Comparison of ENCODE assay signal across 19 cellular contexts in the genomic region with DNA sequence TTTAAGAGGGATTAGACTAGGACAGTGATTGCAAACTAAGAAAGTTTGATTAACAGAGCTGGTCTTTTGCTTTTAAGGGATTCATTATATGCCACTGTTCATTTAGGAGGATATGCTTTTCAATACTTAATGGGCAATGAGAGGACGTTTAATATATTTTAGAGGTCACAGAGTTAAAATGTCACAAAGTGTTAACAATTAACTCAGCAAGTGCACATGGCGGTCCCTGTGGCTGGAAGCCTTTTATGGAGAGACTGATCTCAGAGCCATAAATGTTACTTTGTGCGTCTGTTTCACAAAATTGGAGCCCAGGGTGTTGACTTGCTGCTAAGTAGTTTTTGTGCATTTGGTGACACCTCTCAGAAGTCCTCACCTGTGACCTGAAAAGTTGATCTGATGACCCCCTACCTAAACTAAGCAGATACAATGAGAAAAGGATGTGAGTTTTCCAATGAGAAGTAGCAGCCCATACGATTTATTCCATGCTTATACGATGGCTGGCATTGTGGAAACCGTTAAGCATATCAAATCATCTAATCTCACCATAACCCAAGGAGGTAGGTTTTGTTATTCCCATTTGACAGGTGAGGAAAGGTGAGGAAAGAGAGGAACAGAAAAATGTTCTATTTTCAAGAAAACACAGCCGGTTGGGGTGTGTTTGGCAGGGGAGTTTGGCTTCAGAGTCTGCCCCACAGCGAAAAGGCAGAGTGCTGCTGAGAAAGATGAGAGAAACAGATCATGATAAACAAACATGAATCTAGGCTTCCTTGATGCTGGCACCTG.
DNase-seq lines count a peak whose midpoint lies in the region; ATAC-seq, FAIRE-seq and TF ChIP-seq lines count a peak whose summit lies in the region.
"Had no signal": no experiment of that assay in that cellular context is flagged by ENCODE, and none has a peak within 500 bp of the region (broad histone marks: within the 10 kb centered on the region; RNA-seq: fewer than 3 reads in every experiment).

No MANE protein-coding gene starts in this region.

- peak overlapping the region; percentile 62 for H3K4me2 ChIP-seq in HepG2 (ENCODE audit: low read depth, low read length)
- H3K4me2 ChIP-seq: BLaER1 had no signal

- H2AFZ ChIP-seq in HepG2 (ENCODE audit: low read length): peak overlapping the region; percentile 53

- CTCF ChIA-PET in HepG2 (lab: Yijun Ruan, JAX; ENCODE audit: low intra/inter-chr PET ratio, low total read pairs): no interaction called here
- CTCF ChIA-PET in naive thymus-derived CD4-positive, alpha-beta T cell (lab: Charles Lee): no interaction called here
- CTCF ChIA-PET in activated CD4-positive, alpha-beta T cell treated with anti-CD3 and anti-CD28 coated beads, Interleukin-2, amount 10 ng/mL, durations not matched to agents 7 days and 5 days (lab: Charles Lee): no interaction called here

- WGBS in HepG2 (ENCODE audit: low lambda C conversion rate): 78% methylated on average over 8 of the region's 8 CpGs
- WGBS in small intestine, 3 donors: 45 to 70% (median 63%) methylated on average over 8 of the region's 8 CpGs

- no peak for TF ChIP-seq POLR2A in HepG2 (IDR thresholded peaks at IDR 0.05; ENCODE audit: insufficient read depth in 1 of 2, low read depth in 2 of 2, low read length in 2 of 2)

- peaks cover 4 to 24% of the 10 kb centered on the region in 2 donors for H3K4me1 ChIP-seq in kidney (ENCODE audit: control insufficient read depth in 1 of 2, insufficient read depth in 1 of 2, low read depth in 1 of 2, low read length in 2 of 2)
- H3K4me1 ChIP-seq in HepG2 (ENCODE audit: insufficient read depth, low read length): peaks cover 45% of the 10 kb centered on the region
- H3K4me1 ChIP-seq in small intestine (ENCODE audit: control insufficient read depth in 2 of 2, insufficient read depth in 1 of 2, low read depth in 1 of 2, low read length in 1 of 2): no peaks in the 10 kb centered on the region
- H3K4me1 ChIP-seq in naive thymus-derived CD4-positive, alpha-beta T cell (ENCODE audit: control insufficient read depth in 2 of 2, insufficient read depth in 2 of 2, low read length in 2 of 2): peaks cover 0 to 3% of the 10 kb centered on the region in 2 donors

- H3K9ac ChIP-seq in kidney (ENCODE audit: low read length in 2 of 2) (no peak overlapping the region), HepG2 (ENCODE audit: insufficient read depth, low read depth, low read length) (no peak overlapping the region; the same call in 1 of the 2 replicates)
- H3K9ac ChIP-seq: BLaER1 had no signal

- intact Hi-C loops in kidney (cut with DNase I): no loop called here
- intact Hi-C loops in HepG2 (cut with micrococcal nuclease; ENCODE audit: unreplicated experiment): no loop called here
- intact Hi-C loops in naive thymus-derived CD4-positive, alpha-beta T cell (cut with micrococcal nuclease): no loop called here

- no peaks in the 10 kb centered on the region for H4K20me1 ChIP-seq in HepG2 (ENCODE audit: insufficient read depth, low read length)
- H4K20me1 ChIP-seq: BLaER1 had no signal

- TF ChIP-seq CTCF in 22Rv1 (IDR thresholded peaks at IDR 0.05) (no peak), kidney (IDR thresholded peaks at IDR 0.05; ENCODE audit: borderline replicate concordance, extremely low read depth, insufficient read depth) (no peak), HepG2 (CRISPR knock-in tag; IDR thresholded peaks at IDR 0.05) (no peak)

- H3K36me3 Mint-ChIP-seq in naive thymus-derived CD4-positive, alpha-beta T cell: no peaks in the 10 kb centered on the region
- H3K36me3 Mint-ChIP-seq in activated CD4-positive, alpha-beta T cell treated with anti-CD3 and anti-CD28 coated beads, Interleukin-2, amount 10 ng/mL, durations not matched to agents 7 days and 5 days (ENCODE audit: low read depth): no peaks in the 10 kb centered on the region
- H3K36me3 Mint-ChIP-seq: CD14-positive monocyte; CD4-positive, alpha-beta memory T cell had no signal

- H3K27ac Mint-ChIP-seq in naive thymus-derived CD4-positive, alpha-beta T cell: no peak overlapping the region
- H3K27ac Mint-ChIP-seq in activated CD4-positive, alpha-beta T cell treated with anti-CD3 and anti-CD28 coated beads, Interleukin-2, amount 10 ng/mL, durations not matched to agents 7 days and 5 days: no peak overlapping the region
- H3K27ac Mint-ChIP-seq: CD14-positive monocyte; CD4-positive, alpha-beta memory T cell; HFFc6 had no signal

- H3K4me3 Mint-ChIP-seq in naive thymus-derived CD4-positive, alpha-beta T cell: no peak overlapping the region
- H3K4me3 Mint-ChIP-seq in activated CD4-positive, alpha-beta T cell treated with anti-CD3 and anti-CD28 coated beads, Interleukin-2, amount 10 ng/mL, durations not matched to agents 7 days and 5 days: no peak overlapping the region
- H3K4me3 Mint-ChIP-seq: CD14-positive monocyte; CD4-positive, alpha-beta memory T cell; HFFc6 had no signal

- POLR2A ChIA-PET in HepG2 (lab: Yijun Ruan, JAX): interaction anchor here (1.3 kb wide), 1 partner anchor 9 kb away, joined by 5 read pairs; no protein-coding TSS in a partner anchor
- POLR2A ChIA-PET in naive thymus-derived CD4-positive, alpha-beta T cell (lab: Charles Lee): no interaction called here
- POLR2A ChIA-PET in activated CD4-positive, alpha-beta T cell treated with anti-CD3 and anti-CD28 coated beads, Interleukin-2, amount 10 ng/mL, durations not matched to agents 7 days and 5 days (lab: Charles Lee): no interaction called here

- peaks cover 0 to 4% (median 0%) of the 10 kb centered on the region in 11 donors for H3K9me3 Mint-ChIP-seq in naive thymus-derived CD4-positive, alpha-beta T cell
- H3K9me3 Mint-ChIP-seq in activated CD4-positive, alpha-beta T cell treated with anti-CD3 and anti-CD28 coated beads, Interleukin-2, amount 10 ng/mL, durations not matched to agents 7 days and 5 days: no peaks in the 10 kb centered on the region
- H3K9me3 Mint-ChIP-seq: CD4-positive, alpha-beta memory T cell; HFFc6 had no signal

- peak overlapping the region in 1 of 2 donors; percentile 46 for H3K4me3 ChIP-seq in kidney (ENCODE audit: low read length in 2 of 2)
- peak overlapping the region in 1 of 3 experiments; percentile 8; a peak in 1 of 6 replicates for H3K4me3 ChIP-seq in HepG2 (replicated peaks in 1 of 3; ENCODE audit: insufficient read depth in 1 of 3, low read depth in 2 of 3, low read length in 3 of 3)
- no peak overlapping the region for H3K4me3 ChIP-seq in small intestine (ENCODE audit: low read depth in 1 of 2, low read length in 2 of 2)
- H3K4me3 ChIP-seq in naive thymus-derived CD4-positive, alpha-beta T cell (ENCODE audit: low read length): no peak overlapping the region
- H3K4me3 ChIP-seq: BLaER1, GM12878 had no signal

- TF ChIP-seq RAD21 in HepG2 (CRISPR knock-in tag; IDR thresholded peaks at IDR 0.05): no peak

- TF ChIP-seq EP300 in HepG2 (IDR thresholded peaks at IDR 0.05; ENCODE audit: low read depth in 2 of 2, low read length in 2 of 2) (no peak), HepG2 (CRISPR knock-in tag; IDR thresholded peaks at IDR 0.05; ENCODE audit: borderline replicate concordance) (no peak)

- H3K4me1 Mint-ChIP-seq in naive thymus-derived CD4-positive, alpha-beta T cell: peaks cover 4 to 13% (median 11%) of the 10 kb centered on the region in 7 donors
- H3K4me1 Mint-ChIP-seq in activated CD4-positive, alpha-beta T cell treated with anti-CD3 and anti-CD28 coated beads, Interleukin-2, amount 10 ng/mL, durations not matched to agents 7 days and 5 days: peaks cover 11% of the 10 kb centered on the region
- H3K4me1 Mint-ChIP-seq: CD14-positive monocyte had no signal

- ATAC-seq in HepG2 (no peak), HG02884 (IDR thresholded peaks at IDR 0.05; ENCODE audit: unreplicated experiment) (no peak)
- ATAC-seq in naive thymus-derived CD4-positive, alpha-beta T cell: no peak
- ATAC-seq: GM12878, HCT116 had no signal

- H3K9me3 ChIP-seq in kidney (ENCODE audit: control insufficient read depth in 1 of 2, low read length in 2 of 2) (no peaks in the 10 kb centered on the region), HepG2 (ENCODE audit: low read length) (no peaks in the 10 kb centered on the region), small intestine (ENCODE audit: control insufficient read depth, low read depth) (no peaks in the 10 kb centered on the region)
- H3K9me3 ChIP-seq in naive thymus-derived CD4-positive, alpha-beta T cell (ENCODE audit: control insufficient read depth in 2 of 3, low read length in 3 of 3): no peaks in the 10 kb centered on the region
- H3K9me3 ChIP-seq: BLaER1 had no signal

- peaks cover 10 to 22% (median 10%) of the 10 kb centered on the region in 5 donors for H3K27me3 Mint-ChIP-seq in naive thymus-derived CD4-positive, alpha-beta T cell
- peaks cover 3% of the 10 kb centered on the region for H3K27me3 Mint-ChIP-seq in activated CD4-positive, alpha-beta T cell treated with anti-CD3 and anti-CD28 coated beads, Interleukin-2, amount 10 ng/mL, durations not matched to agents 7 days and 5 days

- H3K27ac ChIP-seq in 22Rv1: peak overlapping the region; percentile 30
- peak overlapping the region; percentile 78 to 87 for H3K27ac ChIP-seq in kidney (ENCODE audit: low read depth in 2 of 2, low read length in 2 of 2)
- H3K27ac ChIP-seq in HepG2 (ENCODE audit: extremely low read length, insufficient read depth, low read length): peak overlapping the region; percentile 66
- no peak overlapping the region for H3K27ac ChIP-seq in small intestine (ENCODE audit: low read depth in 1 of 2, low read length in 1 of 2)
- H3K27ac ChIP-seq in naive thymus-derived CD4-positive, alpha-beta T cell (ENCODE audit: low read depth, low read length): no peak overlapping the region
- H3K27ac ChIP-seq: BLaER1 had no signal

- FAIRE-seq in kidney (lab: Jason Lieb, UNC) (no peak), HepG2 (lab: Jason Lieb, UNC) (no peak), small intestine (lab: Jason Lieb, UNC) (no peak)
- FAIRE-seq: GM12878 had no signal

- H3K27me3 ChIP-seq in HepG2 (ENCODE audit: control insufficient read depth in 1 of 2, insufficient read depth in 2 of 2, low read length in 2 of 2): peaks cover 0 to 1% of the 10 kb centered on the region in 2 experiments; a peak in 1 of 5 replicates
- H3K27me3 ChIP-seq in small intestine (ENCODE audit: control insufficient read depth in 2 of 2, insufficient read depth in 2 of 2, low read length in 2 of 2): peaks cover 0 to 3% of the 10 kb centered on the region in 2 donors
- H3K27me3 ChIP-seq in naive thymus-derived CD4-positive, alpha-beta T cell (ENCODE audit: control insufficient read depth in 2 of 2, insufficient read depth in 2 of 2, low read length in 2 of 2): no peaks in the 10 kb centered on the region
- H3K27me3 ChIP-seq: BLaER1 had no signal

- H3K79me2 ChIP-seq in HepG2 (ENCODE audit: insufficient read depth, low read length): no peaks in the 10 kb centered on the region

- in situ Hi-C loops in HepG2 (cut with HindIII; ENCODE audit: extremely low pct_ligation_motif_present, low pct_unique_long_range_greater_than_20kb): no loop called here

- H3K36me3 ChIP-seq in kidney (ENCODE audit: control insufficient read depth in 1 of 2, insufficient read depth in 2 of 2, low read length in 2 of 2): no peaks in the 10 kb centered on the region
- no peaks in the 10 kb centered on the region for H3K36me3 ChIP-seq in HepG2 (replicated peaks in 1 of 2; ENCODE audit: control insufficient read depth in 1 of 2, insufficient read depth in 2 of 2, low read length in 2 of 2)
- no peaks in the 10 kb centered on the region for H3K36me3 ChIP-seq in small intestine (ENCODE audit: control insufficient read depth in 2 of 2, insufficient read depth in 2 of 2, low read length in 2 of 2)
- H3K36me3 ChIP-seq in naive thymus-derived CD4-positive, alpha-beta T cell (ENCODE audit: control insufficient read depth in 2 of 3, insufficient read depth in 3 of 3, low read length in 3 of 3): no peaks in the 10 kb centered on the region
- H3K36me3 ChIP-seq: BLaER1 had no signal

- DNase-seq in kidney (no peak), HepG2 (ENCODE audit: low spot score) (no peak), small intestine (peak; percentile 2)
- DNase-seq in naive thymus-derived CD4-positive, alpha-beta T cell: no peak
- DNase-seq in activated CD4-positive, alpha-beta T cell treated with anti-CD3 and anti-CD28 coated beads, Interleukin-2, amount 10 ng/mL, durations not matched to agents 7 days and 5 days: no peak
- DNase-seq: 8988T; Calu3; CD4-positive, alpha-beta memory T cell; DND-41; EL; GOT3; H7; HFFc6 had no signal

- no TSS peak for BruUV-seq in HepG2 (replicated peaks; lab: Mats Ljungman, UMichigan)

Comparison
In these comparisons a context has a peak if more than half of its experiments do, and no peak if none do; other contexts are left out.
1. H3K27ac ChIP-seq: peak in 22Rv1 (single experiment), kidney (2 of 2) and HepG2 (single experiment); none in small intestine (0 of 2) and naive thymus-derived CD4-positive, alpha-beta T cell (single experiment).